ENCODE assay signal across 18 cellular contexts in genomic region chr12:13167906-13168305, GRCh38. TPM values are rescaled to one million over a fixed set of nuclear protein-coding genes. Genes with fewer than 3 reads are reported as not detected.
DNase-seq lines count a peak whose midpoint lies in the region; ATAC-seq, FAIRE-seq and TF ChIP-seq lines count a peak whose summit lies in the region.
"Had no signal": no experiment of that assay in that cellular context is flagged by ENCODE, and none has a peak within 500 bp of the region (broad histone marks: within the 10 kb centered on the region; RNA-seq: fewer than 3 reads in every experiment).

No MANE protein-coding gene starts in this region.

- CTCF ChIA-PET in HCT116 (lab: Charles Lee) (no interaction called here), PC-9 (lab: Charles Lee) (no interaction called here), OCI-LY7 (lab: Charles Lee; ENCODE audit: unreplicated experiment) (interaction anchor here (0.5 to 1.4 kb wide), 2 partner anchors 11 to 156 kb away, joined by 3 to 4 read pairs; no protein-coding TSS in a partner anchor)

- peaks cover 23% of the 10 kb centered on the region for H3K4me1 Mint-ChIP-seq in activated T-helper 1 cell treated with anti-CD3 and anti-CD28 coated beads, Interleukin-12 subunit alpha, Interleukin-12 subunit beta, Interleukin-2, Interleukin-4 antibody, amounts not matched to agents 30 ng/mL and 10 ng/mL and 1 ng/mL, durations not matched to agents 14 hours and 24 hours and 36 hours (ENCODE audit: low read depth)

- H3K36me3 Mint-ChIP-seq in activated T-helper 1 cell treated with anti-CD3 and anti-CD28 coated beads, Interleukin-12 subunit alpha, Interleukin-12 subunit beta, Interleukin-2, Interleukin-4 antibody, amounts not matched to agents 30 ng/mL and 10 ng/mL and 1 ng/mL, durations not matched to agents 14 hours and 24 hours and 36 hours (ENCODE audit: low read depth), result no peaks in the 10 kb centered on the region
- H3K36me3 Mint-ChIP-seq: CD4-positive, alpha-beta memory T cell had no signal

- H3K27me3 Mint-ChIP-seq in activated T-helper 1 cell treated with anti-CD3 and anti-CD28 coated beads, Interleukin-12 subunit alpha, Interleukin-12 subunit beta, Interleukin-2, Interleukin-4 antibody, amounts not matched to agents 30 ng/mL and 10 ng/mL and 1 ng/mL, durations not matched to agents 14 hours and 24 hours and 36 hours (ENCODE audit: insufficient read depth), result peaks cover 25% of the 10 kb centered on the region

- no peaks in the 10 kb centered on the region for H3K27me3 ChIP-seq in HCT116 (ENCODE audit: insufficient read depth, low read length)
- H3K27me3 ChIP-seq in PC-9 (ENCODE audit: insufficient read depth, low read depth), result no peaks in the 10 kb centered on the region
- H3K27me3 ChIP-seq: BLaER1 had no signal

- H3K4me3 ChIP-seq in HCT116 (replicated peaks in 1 of 2; ENCODE audit: low read depth in 1 of 2, low read length in 2 of 2) (no peak overlapping the region), PC-9 (peak overlapping the region; percentile 9; the same call in 1 of the 2 replicates), skin epidermis (no peak overlapping the region), OCI-LY7 (ENCODE audit: low read depth, low read length, poor library complexity, severe bottlenecking) (no peak overlapping the region)
- H3K4me3 ChIP-seq: BLaER1, GM12878 had no signal

- peak overlapping the region; percentile 11; the same call in 1 of the 2 replicates for H3K9ac ChIP-seq in HCT116 (ENCODE audit: low read length)
- H3K9ac ChIP-seq: BLaER1 had no signal

- RAD21 ChIA-PET in HCT116 (lab: Charles Lee; ENCODE audit: low non-redundant PET in 1 of 2, low total read pairs in 2 of 2, uncharacterized antibody in 2 of 2, unreplicated experiment in 2 of 2), result no interaction called here

- no peak for ATAC-seq in HCT116
- ATAC-seq in esophagus mucosa, result peak; percentile 22
- ATAC-seq: GM12878 had no signal

- H3K9me3 ChIP-seq in HCT116 (ENCODE audit: control insufficient read depth in 1 of 2, insufficient read depth in 1 of 2, low read depth in 1 of 2, low read length in 2 of 2) (no peaks in the 10 kb centered on the region), PC-9 (ENCODE audit: insufficient read depth, low read depth) (no peaks in the 10 kb centered on the region), OCI-LY7 (ENCODE audit: low read length) (no peaks in the 10 kb centered on the region)

- H2AFZ ChIP-seq in HCT116 (ENCODE audit: low read depth, low read length, poor library complexity, severe bottlenecking) (peak overlapping the region; percentile 34), PC-9 (no peak overlapping the region), OCI-LY7 (ENCODE audit: low read length) (no peak overlapping the region)

- peaks cover 55% of the 10 kb centered on the region for H3F3A ChIP-seq in PC-9 (ENCODE audit: insufficient read depth, low read depth)

- peaks cover 5% of the 10 kb centered on the region for H3K9me3 Mint-ChIP-seq in activated T-helper 1 cell treated with anti-CD3 and anti-CD28 coated beads, Interleukin-12 subunit alpha, Interleukin-12 subunit beta, Interleukin-2, Interleukin-4 antibody, amounts not matched to agents 30 ng/mL and 10 ng/mL and 1 ng/mL, durations not matched to agents 14 hours and 24 hours and 36 hours

- no peak for DNase-seq in HCT116 (ENCODE audit: low read depth, low spot score)
- no peak for DNase-seq in PC-9
- DNase-seq in frontal cortex (ENCODE audit: low spot score in 2 of 2), result no peak
- no peak for DNase-seq in OCI-LY7 (ENCODE audit: low spot score)
- no peak for DNase-seq in activated T-helper 1 cell treated with anti-CD3 and anti-CD28 coated beads, Interleukin-12 subunit alpha, Interleukin-12 subunit beta, Interleukin-2, Interleukin-4 antibody, amounts not matched to agents 30 ng/mL and 10 ng/mL and 1 ng/mL, durations not matched to agents 14 hours and 24 hours and 36 hours (ENCODE audit: low spot score)
- DNase-seq: CD4-positive, alpha-beta memory T cell; H9; Kasumi-1; MM.1S; NCI-H1092; NCI-H1436 treated with DMSO at 0.1 percent for 48 hours; NCI-H2081; NCI-H2171 treated with DMSO at 0.1 percent for 48 hours; NCI-H446 treated with DMSO at 0.1 percent for 48 hours had no signal

- POLR2A ChIA-PET in HCT116 (lab: Charles Lee) (no interaction called here), PC-9 (lab: Charles Lee; ENCODE audit: unreplicated experiment) (interaction anchor here (1.0 to 1.5 kb wide), 2 partner anchors 29 to 65 kb away, joined by 3 to 24 read pairs; partner anchors contain the start of gene EMP1), OCI-LY7 (lab: Charles Lee) (no interaction called here)

- H3K4me1 ChIP-seq in HCT116 (ENCODE audit: control insufficient read depth in 1 of 2, insufficient read depth in 2 of 2, low read length in 2 of 2), result peaks cover 41 to 83% of the 10 kb centered on the region in 2 experiments
- peaks cover 95% of the 10 kb centered on the region for H3K4me1 ChIP-seq in PC-9 (replicated peaks; ENCODE audit: insufficient read depth)
- H3K4me1 ChIP-seq in OCI-LY7 (ENCODE audit: insufficient read depth, low read length, poor library complexity, severe bottlenecking), result no peaks in the 10 kb centered on the region

- no peaks in the 10 kb centered on the region for H3K79me2 ChIP-seq in HCT116 (ENCODE audit: insufficient read depth, low read length)
- H3K79me2 ChIP-seq in PC-9 (ENCODE audit: low read depth), result no peaks in the 10 kb centered on the region
- H3K79me2 ChIP-seq in OCI-LY7 (ENCODE audit: insufficient read depth, low read depth, low read length), result no peaks in the 10 kb centered on the region

- FAIRE-seq in frontal cortex (lab: Jason Lieb, UNC), result no peak
- FAIRE-seq: GM12878 had no signal

- BruUV-seq in HCT116 (replicated peaks; lab: Mats Ljungman, UMichigan) (no TSS peak), PC-9 (replicated peaks; lab: Mats Ljungman, UMichigan) (no TSS peak), OCI-LY7 (replicated peaks; lab: Mats Ljungman, UMichigan) (no TSS peak)

- H3K4me2 ChIP-seq in HCT116 (ENCODE audit: low read length), result peak overlapping the region; percentile 42
- peak overlapping the region; percentile 63 for H3K4me2 ChIP-seq in PC-9
- no peak overlapping the region for H3K4me2 ChIP-seq in OCI-LY7 (ENCODE audit: low read length)
- H3K4me2 ChIP-seq: BLaER1 had no signal

- H3K36me3 ChIP-seq in HCT116 (ENCODE audit: control insufficient read depth in 1 of 2, insufficient read depth in 2 of 2, low read length in 2 of 2) (no peaks in the 10 kb centered on the region), PC-9 (ENCODE audit: low read depth) (no peaks in the 10 kb centered on the region), OCI-LY7 (ENCODE audit: insufficient read depth, low read length) (no peaks in the 10 kb centered on the region)
- H3K36me3 ChIP-seq: BLaER1 had no signal

- no peak for TF ChIP-seq CTCF in HCT116 (IDR thresholded peaks at IDR 0.05 in 2 of 3, conservative IDR thresholded peaks at IDR 0.05 in 1 of 3; ENCODE audit: borderline replicate concordance in 1 of 3, insufficient read depth in 1 of 3, low read depth in 2 of 3, low read length in 2 of 3)
- TF ChIP-seq CTCF in PC-9 (conservative IDR thresholded peaks at IDR 0.05), result no peak
- TF ChIP-seq CTCF in OCI-LY7 (conservative IDR thresholded peaks at IDR 0.05; ENCODE audit: low read length), result no peak

- no peaks in the 10 kb centered on the region for H4K20me1 ChIP-seq in HCT116 (ENCODE audit: insufficient read depth)
- H4K20me1 ChIP-seq in PC-9 (ENCODE audit: insufficient read depth), result no peaks in the 10 kb centered on the region
- no peaks in the 10 kb centered on the region for H4K20me1 ChIP-seq in OCI-LY7 (ENCODE audit: insufficient read depth, low read length)
- H4K20me1 ChIP-seq: BLaER1 had no signal

- TF ChIP-seq POLR2A in HCT116 (IDR thresholded peaks at IDR 0.05; ENCODE audit: borderline replicate concordance, extremely low read depth, insufficient read depth, insufficient read length), result no peak

- TF ChIP-seq RAD21 in HCT116 (IDR thresholded peaks at IDR 0.05; ENCODE audit: low read depth), result no peak

- intact Hi-C loops in HCT116 (cut with micrococcal nuclease) (no loop called here), PC-9 (cut with micrococcal nuclease; ENCODE audit: unreplicated experiment) (loop anchor here (1.0 kb wide), 1 partner anchor 28 kb away; the partner anchor contains the start of gene EMP1), OCI-LY7 (cut with micrococcal nuclease; ENCODE audit: unreplicated experiment) (no loop called here)
- intact Hi-C loops in activated T-helper 1 cell treated with anti-CD3 and anti-CD28 coated beads, Interleukin-12 subunit alpha, Interleukin-12 subunit beta, Interleukin-2, Interleukin-4 antibody, amounts not matched to agents 30 ng/mL and 10 ng/mL and 1 ng/mL, durations not matched to agents 14 hours and 24 hours and 36 hours (cut with micrococcal nuclease), result no loop called here

- H3K27ac ChIP-seq in HCT116 (ENCODE audit: low read depth, low read length), result no peak overlapping the region
- H3K27ac ChIP-seq in PC-9, result peak overlapping the region; percentile 97
- peak overlapping the region in 13 of 21 experiments; percentile 2 to 70 (median 56) for H3K27ac ChIP-seq in skin epidermis
- H3K27ac ChIP-seq in OCI-LY7 (ENCODE audit: low read depth, low read length, poor library complexity, severe bottlenecking), result no peak overlapping the region
- H3K27ac ChIP-seq: BLaER1 had no signal

- H3K9me2 ChIP-seq in HCT116 (ENCODE audit: insufficient read depth) (no peaks in the 10 kb centered on the region), PC-9 (ENCODE audit: insufficient read depth) (no peaks in the 10 kb centered on the region), OCI-LY7 (ENCODE audit: insufficient read depth, low read length) (no peaks in the 10 kb centered on the region)

- no peak overlapping the region for H3K27ac Mint-ChIP-seq in activated T-helper 1 cell treated with anti-CD3 and anti-CD28 coated beads, Interleukin-12 subunit alpha, Interleukin-12 subunit beta, Interleukin-2, Interleukin-4 antibody, amounts not matched to agents 30 ng/mL and 10 ng/mL and 1 ng/mL, durations not matched to agents 14 hours and 24 hours and 36 hours
- H3K27ac Mint-ChIP-seq: H9 had no signal

- no peak overlapping the region for H3K4me3 Mint-ChIP-seq in activated T-helper 1 cell treated with anti-CD3 and anti-CD28 coated beads, Interleukin-12 subunit alpha, Interleukin-12 subunit beta, Interleukin-2, Interleukin-4 antibody, amounts not matched to agents 30 ng/mL and 10 ng/mL and 1 ng/mL, durations not matched to agents 14 hours and 24 hours and 36 hours
- H3K4me3 Mint-ChIP-seq: CD4-positive, alpha-beta memory T cell; H9 had no signal

TF ChIP-seq in HCT116, 20 proteins besides CTCF, POLR2A, EP300 and RAD21:
- TF ChIP-seq EZH2phosphoT487 (IDR thresholded peaks at IDR 0.05; ENCODE audit: borderline replicate concordance) (no peak), CBX3 (IDR thresholded peaks at IDR 0.05; ENCODE audit: low read depth) (peak; percentile 86; the same call in 1 of the 2 replicates)
TF ChIP-seq in HCT116: peak in this region for 1.

RNA-seq across cellular contexts. Expression of gene EMP1, which starts 28.6 kb away (rescaled TPM):
- total RNA-seq in HCT116 (2021; ENCODE audit: unreplicated experiment) (110 TPM), PC-9 (2021) (542 and 909 TPM in 2 replicates), esophagus mucosa (1,972 TPM), frontal cortex (2.4 TPM), OCI-LY7 (2022) (0.40 TPM in 1 of 2 replicates, not detected in the other)
- polyA plus RNA-seq in HCT116 (2012), result 170 and 244 TPM in 2 replicates
- total RNA-seq in OCI-LY7 (2014; rRNA removed; shearing (Covaris generic)), result 0.03 TPM in 1 of 2 replicates, not detected in the other
- total RNA-seq in activated T-helper 1 cell treated with anti-CD3 and anti-CD28 coated beads, Interleukin-12 subunit alpha, Interleukin-12 subunit beta, Interleukin-2, Interleukin-4 antibody, amounts not matched to agents 30 ng/mL and 10 ng/mL and 1 ng/mL, durations not matched to agents 14 hours and 24 hours and 36 hours, result 29.6 and 33.6 TPM in 2 replicates

Comparison
In these comparisons a context has a peak if more than half of its experiments do, and no peak if none do; other contexts are left out.
1. H3K27ac ChIP-seq: peak in PC-9 (single experiment) and skin epidermis (13 of 21); none in HCT116 (single experiment) and OCI-LY7 (single experiment).